ENCODE assay signal across 1 cellular context in the genomic region with DNA sequence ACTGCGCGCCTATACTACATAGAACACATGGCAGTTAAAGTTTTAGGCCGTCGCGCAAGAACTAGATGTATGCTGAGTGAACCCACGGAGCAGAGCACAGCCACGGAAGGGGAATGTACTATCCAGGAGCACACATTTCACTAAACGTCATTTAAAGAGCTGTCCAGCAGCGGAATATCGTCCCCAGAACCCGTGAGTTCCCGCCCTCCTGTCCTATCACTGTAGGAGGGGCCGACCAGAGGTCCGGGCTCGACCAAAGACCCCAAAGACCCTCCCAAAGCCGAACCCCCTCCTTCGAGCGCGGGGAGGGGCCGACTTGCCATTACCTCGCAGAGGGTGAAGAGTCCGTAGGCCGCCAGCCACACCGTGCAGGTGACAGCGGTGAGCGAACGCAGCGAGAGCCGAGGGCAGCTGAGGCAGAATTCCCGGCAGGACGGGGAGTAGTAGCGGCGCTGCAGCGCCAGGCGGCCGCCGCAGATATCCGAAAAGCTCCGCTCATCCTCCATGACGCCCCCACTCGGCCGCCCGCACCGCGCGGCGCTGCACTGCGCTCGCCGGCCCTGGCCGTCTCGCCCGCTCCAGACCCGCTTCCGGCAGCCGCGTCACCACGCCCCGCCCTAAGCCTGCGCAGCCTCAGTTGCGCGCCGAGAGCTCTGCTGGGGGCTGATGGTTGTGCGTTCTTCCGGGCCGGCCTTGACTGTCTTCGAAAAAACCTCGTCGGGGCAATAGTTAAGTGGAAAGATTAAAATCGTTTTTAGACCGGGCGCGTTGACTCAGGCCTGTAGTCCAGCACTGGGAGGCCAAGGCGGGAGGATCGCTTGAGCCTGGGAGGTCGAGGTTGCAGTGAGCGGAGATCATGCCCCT.
TF ChIP-seq lines count a peak whose summit lies in the region.

A gene with protein sequence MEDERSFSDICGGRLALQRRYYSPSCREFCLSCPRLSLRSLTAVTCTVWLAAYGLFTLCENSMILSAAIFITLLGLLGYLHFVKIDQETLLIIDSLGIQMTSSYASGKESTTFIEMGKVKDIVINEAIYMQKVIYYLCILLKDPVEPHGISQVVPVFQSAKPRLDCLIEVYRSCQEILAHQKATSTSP (minus strand): TSS at position 571 of the 864 bp plus-strand sequence. CDS start 65 bp downstream, at position 506.

TF ChIP-seq in GM12878, 131 proteins besides CTCF, POLR2A, EP300 and RAD21 (continued from another document):
- TF ChIP-seq, protein P1, sequence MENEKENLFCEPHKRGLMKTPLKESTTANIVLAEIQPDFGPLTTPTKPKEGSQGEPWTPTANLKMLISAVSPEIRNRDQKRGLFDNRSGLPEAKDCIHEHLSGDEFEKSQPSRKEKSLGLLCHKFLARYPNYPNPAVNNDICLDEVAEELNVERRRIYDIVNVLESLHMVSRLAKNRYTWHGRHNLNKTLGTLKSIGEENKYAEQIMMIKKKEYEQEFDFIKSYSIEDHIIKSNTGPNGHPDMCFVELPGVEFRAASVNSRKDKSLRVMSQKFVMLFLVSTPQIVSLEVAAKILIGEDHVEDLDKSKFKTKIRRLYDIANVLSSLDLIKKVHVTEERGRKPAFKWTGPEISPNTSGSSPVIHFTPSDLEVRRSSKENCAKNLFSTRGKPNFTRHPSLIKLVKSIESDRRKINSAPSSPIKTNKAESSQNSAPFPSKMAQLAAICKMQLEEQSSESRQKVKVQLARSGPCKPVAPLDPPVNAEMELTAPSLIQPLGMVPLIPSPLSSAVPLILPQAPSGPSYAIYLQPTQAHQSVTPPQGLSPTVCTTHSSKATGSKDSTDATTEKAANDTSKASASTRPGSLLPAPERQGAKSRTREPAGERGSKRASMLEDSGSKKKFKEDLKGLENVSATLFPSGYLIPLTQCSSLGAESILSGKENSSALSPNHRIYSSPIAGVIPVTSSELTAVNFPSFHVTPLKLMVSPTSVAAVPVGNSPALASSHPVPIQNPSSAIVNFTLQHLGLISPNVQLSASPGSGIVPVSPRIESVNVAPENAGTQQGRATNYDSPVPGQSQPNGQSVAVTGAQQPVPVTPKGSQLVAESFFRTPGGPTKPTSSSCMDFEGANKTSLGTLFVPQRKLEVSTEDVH (IDR thresholded peaks at IDR 0.05; ENCODE audit: low read depth, partially characterized antibody), result no peak
- TF ChIP-seq CBFB (IDR thresholded peaks at IDR 0.05; ENCODE audit: low read depth) (0 out of 2 replicates have a peak, but pooled peaks have one; percentile 15), TAF1 (IDR thresholded peaks at IDR 0.05; ENCODE audit: borderline replicate concordance, low read depth, low read length) (peak; percentile 74; the same call in 1 of the 2 replicates), NBN (IDR thresholded peaks at IDR 0.05) (peak; percentile 20), SRF (IDR thresholded peaks at IDR 0.05; ENCODE audit: low read depth in 2 of 2, low read length in 2 of 2) (no peak), NR2F1 (conservative IDR thresholded peaks at IDR 0.05) (0 out of 2 replicates have a peak, but pooled peaks have one; percentile 20), FOS (IDR thresholded peaks at IDR 0.05; ENCODE audit: borderline replicate concordance, extremely low read depth, insufficient read length) (no peak), IKZF1 (conservative IDR thresholded peaks at IDR 0.05) (peak; percentile 86), SUZ12 (IDR thresholded peaks at IDR 0.05; ENCODE audit: unreplicated experiment) (no peak), RB1 (IDR thresholded peaks at IDR 0.05; ENCODE audit: borderline replicate concordance) (peak; percentile 65; the same call in 1 of the 2 replicates), RUNX3 (IDR thresholded peaks at IDR 0.05; ENCODE audit: low read length) (peak; percentile 29; the same call in 1 of the 2 replicates), YY1 (IDR thresholded peaks at IDR 0.05; ENCODE audit: low read depth, low read length) (peak; percentile 81; the same call in 1 of the 2 replicates), NFYA (IDR thresholded peaks at IDR 0.05; ENCODE audit: borderline replicate concordance, low read depth, low read length) (no peak)
- TF ChIP-seq, protein P2, sequence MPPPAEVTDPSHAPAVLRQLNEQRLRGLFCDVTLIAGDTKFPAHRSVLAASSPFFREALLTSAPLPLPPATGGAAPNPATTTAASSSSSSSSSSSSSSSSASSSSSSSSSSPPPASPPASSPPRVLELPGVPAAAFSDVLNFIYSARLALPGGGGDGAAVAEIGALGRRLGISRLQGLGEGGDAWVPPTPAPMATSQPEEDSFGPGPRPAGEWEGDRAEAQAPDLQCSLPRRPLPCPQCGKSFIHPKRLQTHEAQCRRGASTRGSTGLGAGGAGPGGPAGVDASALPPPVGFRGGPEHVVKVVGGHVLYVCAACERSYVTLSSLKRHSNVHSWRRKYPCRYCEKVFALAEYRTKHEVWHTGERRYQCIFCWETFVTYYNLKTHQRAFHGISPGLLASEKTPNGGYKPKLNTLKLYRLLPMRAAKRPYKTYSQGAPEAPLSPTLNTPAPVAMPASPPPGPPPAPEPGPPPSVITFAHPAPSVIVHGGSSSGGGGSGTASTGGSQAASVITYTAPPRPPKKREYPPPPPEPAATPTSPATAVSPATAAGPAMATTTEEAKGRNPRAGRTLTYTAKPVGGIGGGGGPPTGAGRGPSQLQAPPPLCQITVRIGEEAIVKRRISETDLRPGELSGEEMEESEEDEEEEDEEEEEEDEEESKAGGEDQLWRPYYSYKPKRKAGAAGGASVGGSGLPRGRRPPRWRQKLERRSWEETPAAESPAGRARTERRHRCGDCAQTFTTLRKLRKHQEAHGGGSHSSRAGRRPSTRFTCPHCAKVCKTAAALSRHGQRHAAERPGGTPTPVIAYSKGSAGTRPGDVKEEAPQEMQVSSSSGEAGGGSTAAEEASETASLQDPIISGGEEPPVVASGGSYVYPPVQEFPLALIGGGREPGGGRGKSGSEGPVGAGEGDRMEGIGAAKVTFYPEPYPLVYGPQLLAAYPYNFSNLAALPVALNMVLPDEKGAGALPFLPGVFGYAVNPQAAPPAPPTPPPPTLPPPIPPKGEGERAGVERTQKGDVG (CRISPR knock-in tag; IDR thresholded peaks at IDR 0.05), result no peak
